10 cellular contexts compared by ENCODE assay signal in the genomic region with DNA sequence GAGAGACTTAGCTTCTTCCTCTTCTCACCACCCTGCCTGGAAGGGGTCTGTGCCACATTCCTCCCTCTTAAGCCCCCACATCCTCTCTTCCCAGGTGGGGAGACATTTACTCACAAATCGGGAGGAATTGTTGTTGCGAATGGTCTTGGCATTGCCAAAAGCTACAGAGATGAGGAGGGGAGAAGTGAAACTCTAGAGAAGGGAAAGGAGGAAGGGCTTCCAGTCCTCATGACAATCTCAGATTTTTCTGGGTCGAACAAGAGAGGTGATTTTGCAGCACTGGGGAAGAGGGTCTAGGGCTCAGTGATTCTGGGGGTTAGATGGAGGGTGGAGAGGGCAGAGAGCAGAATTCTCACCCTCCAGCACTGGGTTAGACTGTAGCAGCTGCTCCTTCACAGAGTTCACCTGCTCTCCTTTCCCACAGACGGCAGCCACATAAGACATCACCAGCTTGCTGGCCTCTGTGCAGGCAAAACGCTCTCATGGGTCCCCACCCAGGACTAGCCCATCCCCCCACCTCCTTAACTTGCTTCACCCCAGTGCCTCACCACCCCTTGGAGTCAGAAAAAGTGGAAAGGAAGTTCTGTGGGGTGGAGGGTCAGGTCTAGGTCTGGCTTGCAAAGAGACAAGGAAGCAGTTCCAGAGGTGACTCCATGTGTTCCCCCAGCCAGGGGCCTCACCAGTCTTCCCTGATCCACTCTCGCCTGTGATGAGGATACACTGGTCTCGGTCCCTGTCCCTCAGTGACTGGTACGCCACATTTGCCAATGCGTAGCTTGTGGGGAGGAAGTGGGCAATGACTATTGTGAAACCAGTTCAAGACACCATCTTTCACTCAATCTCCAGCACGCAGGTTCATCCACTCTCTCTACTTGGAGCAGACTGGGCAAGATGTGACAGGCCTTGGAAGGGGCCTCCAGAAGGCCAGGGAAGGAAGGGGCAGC. TPM values are rescaled to one million over a fixed set of nuclear protein-coding genes. Genes with fewer than 3 reads are reported as not detected.
DNase-seq lines count a peak whose midpoint lies in the region; ATAC-seq and TF ChIP-seq lines count a peak whose summit lies in the region.
"Had no signal": no experiment of that assay in that cellular context is flagged by ENCODE, and none has a peak within 500 bp of the region (broad histone marks: within the 10 kb centered on the region; RNA-seq: fewer than 3 reads in every experiment).

No MANE protein-coding gene starts in this region.

- DNase-seq in HFFc6 (no peak), SKM-1 (lab: John Stamatoyannopoulos, UW; ENCODE audit: unreplicated experiment) (peak; percentile 32), caudate nucleus (lab: John Stamatoyannopoulos, UW) (no peak), gastrocnemius medialis (no peak), cortex of kidney (lab: John Stamatoyannopoulos, UW) (no peak)
- DNase-seq in stimulated activated CD8-positive, alpha-beta memory T cell treated with anti-CD3 and anti-CD28 coated beads, Interleukin-2, amount 100 ng/mL, for 48 hours (ENCODE audit: low read depth in 2 of 2), result peak; percentile 32 to 46
- DNase-seq: NCI-H1092 treated with DMSO at 0.1 percent for 48 hours, SHP77 treated with DMSO at 0.1 percent for 48 hours had no signal

- ATAC-seq in HG02798 (IDR thresholded peaks at IDR 0.05; ENCODE audit: poor library complexity, unreplicated experiment), result no peak
- no peak for ATAC-seq in gastrocnemius medialis

- H3K9me3 ChIP-seq in gastrocnemius medialis, result no peaks in the 10 kb centered on the region

- in situ Hi-C loops in gastrocnemius medialis (cut with MboI; ENCODE audit: low sequenced_read_pairs in 4 of 4), result no loop called here

- 0 out of 2 replicates have a peak overlapping the region, but pooled peaks have one; percentile 1 for H3K4me3 Mint-ChIP-seq in HFFc6
- H3K4me3 Mint-ChIP-seq: neural crest cell had no signal

- no peaks in the 10 kb centered on the region for H3K36me3 Mint-ChIP-seq in HFFc6 (ENCODE audit: low read depth)

- no peak for TF ChIP-seq CTCF in HFFc6 (IDR thresholded peaks at IDR 0.05)
- TF ChIP-seq CTCF in gastrocnemius medialis (IDR thresholded peaks at IDR 0.05 in 4 of 5, conservative IDR thresholded peaks at IDR 0.05 in 1 of 5), result no peak

- H3K4me1 Mint-ChIP-seq in HFFc6 (ENCODE audit: low read depth), result peaks cover 44% of the 10 kb centered on the region
- H3K4me1 Mint-ChIP-seq: neural crest cell had no signal

- no peak overlapping the region for H3K27ac Mint-ChIP-seq in HFFc6

- H3K27me3 Mint-ChIP-seq in HFFc6 (ENCODE audit: insufficient read depth), result peaks cover 12% of the 10 kb centered on the region

- no peaks in the 10 kb centered on the region for H3K9me3 Mint-ChIP-seq in HFFc6
- H3K9me3 Mint-ChIP-seq: neural crest cell had no signal

- no peaks in the 10 kb centered on the region for H3K36me3 ChIP-seq in gastrocnemius medialis

- H3K27me3 ChIP-seq in gastrocnemius medialis, result peaks cover 0 to 16% (median 4%) of the 10 kb centered on the region in 3 donors

- H3K4me1 ChIP-seq in gastrocnemius medialis, result no peaks in the 10 kb centered on the region

- no peak overlapping the region for H3K4me3 ChIP-seq in gastrocnemius medialis

- intact Hi-C loops in gastrocnemius medialis (cut with DNase I; ENCODE audit: low total_unique reads), result no loop called here

- no peak for TF ChIP-seq POLR2A in gastrocnemius medialis (IDR thresholded peaks at IDR 0.05)

- peak overlapping the region; percentile 21 for H3K27ac ChIP-seq in caudate nucleus (ENCODE audit: low read depth, low read length)
- H3K27ac ChIP-seq in gastrocnemius medialis, result no peak overlapping the region

RNA-seq across cellular contexts. Expression of gene MYO1A, which starts 2.7 kb away (rescaled TPM):
- total RNA-seq in HFFc6 (2021; fragmentation: NEBNext Ultra II Directional; extraction: Animal tissue kit (Norgen Biotek cat#: 25700)), result under 1 TPM in 1 of 6 experiments, not detected in 5; 0.23 TPM
- 1 to 10 TPM in 1 of 4 donors, under 1 TPM in 1, not detected in 2; 0.56 to 1.2 TPM for total RNA-seq in gastrocnemius medialis

RNA-seq across cellular contexts. Expression of gene TAC3, which starts 30.9 kb away (rescaled TPM):
- total RNA-seq in HFFc6 (2021; fragmentation: NEBNext Ultra II Directional; extraction: Animal tissue kit (Norgen Biotek cat#: 25700)), result not detected
- total RNA-seq in gastrocnemius medialis, result not detected

RNA-seq across cellular contexts. Expression of gene NEMP1, which starts 31.4 kb away (rescaled TPM):
- total RNA-seq in HFFc6 (2021; fragmentation: NEBNext Ultra II Directional; extraction: Animal tissue kit (Norgen Biotek cat#: 25700)), result 10 to 100 TPM; 13.0 to 22.1 (median 20.7) TPM
- total RNA-seq in gastrocnemius medialis, result 1 to 10 TPM; 1.2 to 6.7 (median 1.9) TPM

RNA-seq across cellular contexts. Expression of gene ZBTB39, which starts 40.9 kb away (rescaled TPM):
- total RNA-seq in HFFc6 (2021; fragmentation: NEBNext Ultra II Directional; extraction: Animal tissue kit (Norgen Biotek cat#: 25700)), result 1 to 10 TPM; 3.6 to 4.6 (median 3.9) TPM
- 1 to 10 TPM; 2.2 to 3.8 (median 2.8) TPM for total RNA-seq in gastrocnemius medialis

RNA-seq across cellular contexts. Expression of gene NAB2, which starts 41.7 kb away (rescaled TPM):
- 10 to 100 TPM; 37.9 to 48.1 (median 44.8) TPM for total RNA-seq in HFFc6 (2021; fragmentation: NEBNext Ultra II Directional; extraction: Animal tissue kit (Norgen Biotek cat#: 25700))
- 1 to 10 TPM; 4.8 to 9.5 (median 5.5) TPM for total RNA-seq in gastrocnemius medialis

Comparison
In these comparisons a context has a peak if more than half of its experiments do, and no peak if none do; other contexts are left out.
1. DNase-seq: peak in SKM-1 (single experiment) and stimulated activated CD8-positive, alpha-beta memory T cell treated with anti-CD3 and anti-CD28 coated beads, Interleukin-2, amount 100 ng/mL, for 48 hours (2 of 2); none in HFFc6 (single experiment), caudate nucleus (0 of 61), gastrocnemius medialis (0 of 2) and cortex of kidney (single experiment).